ENCODE assay signal across 8 cellular contexts in genomic region chr11:69640260-69640994, GRCh38. TPM values are rescaled to one million over a fixed set of nuclear protein-coding genes. Genes with fewer than 3 reads are reported as not detected.
A peak's percentile ranks its signal among the peaks of the same experiment; 100 is the strongest.
DNase-seq lines count a peak whose midpoint lies in the region; ATAC-seq and TF ChIP-seq lines count a peak whose summit lies in the region.

No MANE protein-coding gene starts in this region.

- WGBS in neuronal stem cell (ENCODE audit: extremely low coverage in 2 of 2, insufficient read length in 2 of 2, insufficient replicate concordance in 1 of 2), 2 donors: no CpG with 5 or more reads among the region's 43 CpGs

- peak overlapping the region; percentile 95 for H3K23ac ChIP-seq in neuronal stem cell (ENCODE audit: low read depth, low read length, poor library complexity)

- H2AK5ac ChIP-seq in neuronal stem cell (ENCODE audit: low read depth, low read length): peak overlapping the region; percentile 92

- peaks cover 2% of the 10 kb centered on the region for H4K20me1 ChIP-seq in fibroblast of lung (ENCODE audit: control insufficient read depth, extremely low read depth, insufficient read depth, low read length)

- peak overlapping the region; percentile 76 for H2BK12ac ChIP-seq in neuronal stem cell (ENCODE audit: low read length)

- H3K27ac ChIP-seq in RWPE1: peak overlapping the region; percentile 87
- peak overlapping the region; percentile 93 for H3K27ac ChIP-seq in fibroblast of lung (ENCODE audit: insufficient read depth, low read length)
- peak overlapping the region; percentile 77 for H3K27ac ChIP-seq in neuronal stem cell (replicated peaks; ENCODE audit: low read length)

- H3K4me3 ChIP-seq in fibroblast of lung (replicated peaks in 1 of 4; ENCODE audit: control extremely low read depth in 1 of 4, insufficient read depth in 1 of 4, low read depth in 3 of 4, low read length in 4 of 4) (peak overlapping the region; percentile 55 to 98 (median 76)), neuronal stem cell (ENCODE audit: low read length in 2 of 2) (peak overlapping the region; percentile 65 to 73)

- CTCF ChIA-PET in RWPE1 (lab: Yijun Ruan, JAX): interaction anchor here (0.6 to 1.1 kb wide), 2 partner anchors 358 to 540 kb away, joined by 3 read pairs; no protein-coding TSS in a partner anchor

- H3K79me1 ChIP-seq in neuronal stem cell (ENCODE audit: low read depth, low read length): peaks cover 24% of the 10 kb centered on the region

- ATAC-seq in GM18520 (IDR thresholded peaks at IDR 0.05; ENCODE audit: unreplicated experiment): no peak

- peaks cover 15% of the 10 kb centered on the region for H3K36me3 ChIP-seq in fibroblast of lung (ENCODE audit: control insufficient read depth, insufficient read depth, low read length)
- peaks cover 13 to 14% of the 10 kb centered on the region in 2 donors for H3K36me3 ChIP-seq in neuronal stem cell (replicated peaks in 1 of 2; ENCODE audit: control insufficient read depth in 2 of 2, insufficient read depth in 2 of 2, low read length in 2 of 2)

- TF ChIP-seq CTCF in RWPE1 (conservative IDR thresholded peaks at IDR 0.05; ENCODE audit: low read depth): no peak
- TF ChIP-seq CTCF in fibroblast of lung (conservative IDR thresholded peaks at IDR 0.05 in 1 of 2, IDR thresholded peaks at IDR 0.05 in 1 of 2; ENCODE audit: low read depth in 1 of 2, low read length in 2 of 2): no peak

- H3K14ac ChIP-seq in neuronal stem cell (ENCODE audit: low read length): no peak overlapping the region

- H3K79me2 ChIP-seq in fibroblast of lung (ENCODE audit: control insufficient read depth, insufficient read depth, low read length): peaks cover 51% of the 10 kb centered on the region

- H3K9me3 ChIP-seq in fibroblast of lung (ENCODE audit: control insufficient read depth, insufficient read depth, low read depth, low read length): no peaks in the 10 kb centered on the region
- peaks cover 0 to 5% of the 10 kb centered on the region in 2 donors for H3K9me3 ChIP-seq in neuronal stem cell (replicated peaks in 1 of 2; ENCODE audit: control insufficient read depth in 2 of 2, insufficient read depth in 1 of 2, low read depth in 1 of 2, low read length in 2 of 2)

- peak overlapping the region; percentile 90 for H2BK5ac ChIP-seq in neuronal stem cell (ENCODE audit: low read length)

- POLR2A ChIA-PET in RWPE1 (lab: Yijun Ruan, JAX; ENCODE audit: low non-redundant PET): no interaction called here

- H3K18ac ChIP-seq in neuronal stem cell (ENCODE audit: low read length): peak overlapping the region; percentile 96

- H3K27me3 ChIP-seq in fibroblast of lung (ENCODE audit: control insufficient read depth, insufficient read depth, low read length) (no peaks in the 10 kb centered on the region), neuronal stem cell (ENCODE audit: control insufficient read depth in 3 of 3, insufficient read depth in 3 of 3, low read depth in 1 of 3, low read length in 3 of 3) (peaks cover 0 to 45% (median 8%) of the 10 kb centered on the region in 3 experiments)

- H3K9ac ChIP-seq in fibroblast of lung (ENCODE audit: insufficient read depth, low read length): peak overlapping the region; percentile 67
- H3K9ac ChIP-seq in neuronal stem cell (ENCODE audit: low read depth, low read length, poor library complexity): peak overlapping the region; percentile 79

- H2BK120ac ChIP-seq in neuronal stem cell (ENCODE audit: low read depth, low read length): peak overlapping the region; percentile 69

- H2AFZ ChIP-seq in fibroblast of lung (ENCODE audit: low read length) (no peak overlapping the region), neuronal stem cell (ENCODE audit: low read length) (peak overlapping the region; percentile 74)

- H3K4ac ChIP-seq in neuronal stem cell (ENCODE audit: low read length): no peak overlapping the region

- H2BK15ac ChIP-seq in neuronal stem cell (ENCODE audit: low read length): peak overlapping the region; percentile 93

- DNase-seq in EH (ENCODE audit: low read depth): peak; percentile 48
- DNase-seq in RWPE1 (ENCODE audit: low spot score): no peak
- DNase-seq in fibroblast of lung (ENCODE audit: low read depth in 2 of 2): peak in 1 of 2 donors; percentile 39
- no peak for DNase-seq in neuronal stem cell (ENCODE audit: low spot score)
- no peak for DNase-seq in NCI-H1436 treated with DMSO at 0.1 percent for 48 hours (lab: John Stamatoyannopoulos, UW)
- no peak for DNase-seq in A172 (ENCODE audit: low spot score)
- DNase-seq in OCI-M2 (lab: John Stamatoyannopoulos, UW; ENCODE audit: unreplicated experiment): no peak

- peaks cover 15% of the 10 kb centered on the region for H3K4me1 ChIP-seq in fibroblast of lung (ENCODE audit: control insufficient read depth, extremely low read depth, insufficient read depth, low read length)
- peaks cover 15 to 31% of the 10 kb centered on the region in 2 donors for H3K4me1 ChIP-seq in neuronal stem cell (ENCODE audit: control insufficient read depth in 2 of 2, insufficient read depth in 1 of 2, low read depth in 1 of 2, low read length in 2 of 2)

- peak overlapping the region; percentile 64 for H4K91ac ChIP-seq in neuronal stem cell (ENCODE audit: low read depth, low read length, poor library complexity)

- H4K8ac ChIP-seq in neuronal stem cell (ENCODE audit: low read depth, low read length): no peak overlapping the region

- peak overlapping the region; percentile 73 for H3K4me2 ChIP-seq in fibroblast of lung (ENCODE audit: extremely low read depth, insufficient read depth, low read length)
- peak overlapping the region; percentile 92 for H3K4me2 ChIP-seq in neuronal stem cell (ENCODE audit: insufficient read depth, low read length, poor library complexity, severe bottlenecking)

RNA-seq across cellular contexts. Expression of gene CCND1, which starts 0.5 kb away (rescaled TPM):
- total RNA-seq in fibroblast of lung: 127 and 548 TPM in 2 replicates
- 322 and 523 TPM in 2 replicates for polyA plus RNA-seq in fibroblast of lung
- 342 and 554 TPM in 2 replicates for polyA plus RNA-seq in fibroblast of lung (2012)
- 590 and 1,076 TPM in 2 replicates for polyA minus RNA-seq in fibroblast of lung (ENCODE audit: low replicate concordance)
- polyA plus RNA-seq in neuronal stem cell (2013, experiment 1 of 2): 56.5 TPM
- 57.8 TPM for polyA plus RNA-seq in neuronal stem cell (2013, experiment 2 of 2)
- 422 and 522 TPM in 2 replicates for total RNA-seq in A172 (2014; rRNA removed; shearing (Covaris generic))

RNA-seq across cellular contexts. Expression of gene LTO1, which starts 34.7 kb away (rescaled TPM):
- 20.3 and 25.4 TPM in 2 replicates for total RNA-seq in fibroblast of lung
- polyA plus RNA-seq in fibroblast of lung: 18.1 and 19.5 TPM in 2 replicates
- 14.2 and 15.0 TPM in 2 replicates for polyA plus RNA-seq in fibroblast of lung (2012)
- 4.1 and 5.0 TPM in 2 replicates for polyA minus RNA-seq in fibroblast of lung (ENCODE audit: low replicate concordance)
- 13.6 TPM for polyA plus RNA-seq in neuronal stem cell (2013, experiment 1 of 2)
- polyA plus RNA-seq in neuronal stem cell (2013, experiment 2 of 2): 13.3 TPM
- total RNA-seq in A172 (2014; rRNA removed; shearing (Covaris generic)): 16.0 and 25.6 TPM in 2 replicates
